ENCODE assay signal across 19 cellular contexts in genomic region chr15:70801111-70801510, GRCh38. TPM values are rescaled to one million over a fixed set of nuclear protein-coding genes. Genes with fewer than 3 reads are reported as not detected.
DNase-seq lines count a peak whose midpoint lies in the region; ATAC-seq, FAIRE-seq and TF ChIP-seq lines count a peak whose summit lies in the region.
"Had no signal": no experiment of that assay in that cellular context is flagged by ENCODE, and none has a peak within 500 bp of the region (broad histone marks: within the 10 kb centered on the region; RNA-seq: fewer than 3 reads in every experiment).

No MANE protein-coding gene starts in this region.

- intact Hi-C loops in thyroid gland (cut with DNase I): no loop called here
- intact Hi-C loops in pancreas (cut with DNase I): no loop called here

- no peak for FAIRE-seq in pancreas (lab: Jason Lieb, UNC)

- TF ChIP-seq POLR2A in thyroid gland (IDR thresholded peaks at IDR 0.05): no peak

- H3K36me3 ChIP-seq in thyroid gland: no peaks in the 10 kb centered on the region
- no peaks in the 10 kb centered on the region for H3K36me3 ChIP-seq in pancreas
- H3K36me3 ChIP-seq: ovary, Peyer's patch had no signal

- H3K9me3 ChIP-seq in thyroid gland (no peaks in the 10 kb centered on the region), pancreas (no peaks in the 10 kb centered on the region)
- H3K9me3 ChIP-seq: ovary, Peyer's patch had no signal

- peak; percentile 16; the same call in 1 of the 3 replicates for ATAC-seq in SK-N-SH treated with all-trans-retinoic acid at 6 μM for 48 hours
- no peak for ATAC-seq in pancreas
- ATAC-seq in GM18517 (IDR thresholded peaks at IDR 0.05; ENCODE audit: unreplicated experiment): no peak
- ATAC-seq: activated naive CD8-positive, alpha-beta T cell treated with anti-CD3 and anti-CD28 coated beads, Interleukin-2, amount 50 U/mL, for 24 hours; esophagus mucosa had no signal

- WGBS in thyroid gland, 2 donors: 83 to 93% methylated on average over 5 of the region's 5 CpGs
- 85 to 94% methylated on average over 5 of the region's 5 CpGs for WGBS in pancreas, 2 donors

- DNase-seq in HFFc6: no peak
- peak; percentile 28 for DNase-seq in fibroblast of the aortic adventitia (ENCODE audit: low read depth)
- no peak for DNase-seq in thyroid gland
- DNase-seq in NCI-H1694 treated with DMSO at 0.1 percent for 48 hours (lab: John Stamatoyannopoulos, UW): no peak
- no peak for DNase-seq in pancreas
- DNase-seq: activated naive CD8-positive, alpha-beta T cell treated with anti-CD3 and anti-CD28 coated beads, Interleukin-2, amount 50 U/mL, for 24 hours; DMS79 treated with DMSO at 0.1 percent for 48 hours; glutamatergic neuron; MM.1S; NCI-H146; ovary; Peyer's patch; stimulated activated CD4-positive, alpha-beta T cell treated with anti-CD3 and anti-CD28 coated beads, Interleukin-4, amount 100 ng/mL, for 24 hours; SW 1271 had no signal

- H3K9me3 Mint-ChIP-seq in HFFc6: peaks cover 3% of the 10 kb centered on the region; the same call in 1 of the 2 replicates
- H3K9me3 Mint-ChIP-seq: activated naive CD8-positive, alpha-beta T cell treated with anti-CD3 and anti-CD28 coated beads, Interleukin-2, amount 50 U/mL, for 24 hours; IgD-negative memory B cell had no signal

- peaks cover 28 to 48% of the 10 kb centered on the region in 2 donors for H3K4me1 ChIP-seq in thyroid gland
- H3K4me1 ChIP-seq in pancreas: no peaks in the 10 kb centered on the region

- no peaks in the 10 kb centered on the region for H3K27me3 ChIP-seq in thyroid gland
- no peaks in the 10 kb centered on the region for H3K27me3 ChIP-seq in pancreas
- H3K27me3 ChIP-seq: ovary, Peyer's patch had no signal

- no peak for TF ChIP-seq CTCF in HFFc6 (IDR thresholded peaks at IDR 0.05)
- TF ChIP-seq CTCF in fibroblast of the aortic adventitia (IDR thresholded peaks at IDR 0.05; ENCODE audit: insufficient read depth, low read length): no peak
- TF ChIP-seq CTCF in thyroid gland (IDR thresholded peaks at IDR 0.05): no peak
- no peak for TF ChIP-seq CTCF in pancreas (IDR thresholded peaks at IDR 0.05)

- no peak overlapping the region for H3K4me3 ChIP-seq in fibroblast of the aortic adventitia (ENCODE audit: low read depth, low read length)
- H3K4me3 ChIP-seq in thyroid gland (replicated peaks in 1 of 3): no peak overlapping the region
- no peak overlapping the region for H3K4me3 ChIP-seq in pancreas
- H3K4me3 ChIP-seq: lung, ovary, Peyer's patch had no signal

- H3K27ac Mint-ChIP-seq in HFFc6: peak overlapping the region; percentile 78
- H3K27ac Mint-ChIP-seq: activated naive CD8-positive, alpha-beta T cell treated with anti-CD3 and anti-CD28 coated beads, Interleukin-2, amount 50 U/mL, for 24 hours; IgD-negative memory B cell had no signal

- H3K27ac ChIP-seq in thyroid gland: peak overlapping the region; percentile 83 to 95 (median 94)
- no peak overlapping the region for H3K27ac ChIP-seq in pancreas
- H3K27ac ChIP-seq: Peyer's patch had no signal

- peaks cover 10% of the 10 kb centered on the region for H3K36me3 Mint-ChIP-seq in HFFc6 (ENCODE audit: low read depth)
- H3K36me3 Mint-ChIP-seq: IgD-negative memory B cell had no signal

- H3K4me3 Mint-ChIP-seq in HFFc6: peak overlapping the region; percentile 23; the same call in 1 of the 2 replicates
- H3K4me3 Mint-ChIP-seq: activated naive CD8-positive, alpha-beta T cell treated with anti-CD3 and anti-CD28 coated beads, Interleukin-2, amount 50 U/mL, for 24 hours; IgD-negative memory B cell had no signal

- H3K27me3 Mint-ChIP-seq in HFFc6 (ENCODE audit: insufficient read depth): peaks cover 1% of the 10 kb centered on the region; the same call in 1 of the 2 replicates
- H3K27me3 Mint-ChIP-seq: activated naive CD8-positive, alpha-beta T cell treated with anti-CD3 and anti-CD28 coated beads, Interleukin-2, amount 50 U/mL, for 24 hours; IgD-negative memory B cell had no signal

- peaks cover 83% of the 10 kb centered on the region for H3K4me1 Mint-ChIP-seq in HFFc6 (ENCODE audit: low read depth)
- H3K4me1 Mint-ChIP-seq: activated naive CD8-positive, alpha-beta T cell treated with anti-CD3 and anti-CD28 coated beads, Interleukin-2, amount 50 U/mL, for 24 hours; IgD-negative memory B cell had no signal

TF ChIP-seq in SK-N-SH treated with all-trans-retinoic acid at 6 μM for 48 hours, 23 proteins besides CTCF, POLR2A, EP300 and RAD21:
- TF ChIP-seq TOX (CRISPR knock-in tag; IDR thresholded peaks at IDR 0.05; ENCODE audit: borderline replicate concordance): no peak
- no peak for TF ChIP-seq CSDC2 (CRISPR knock-in tag; IDR thresholded peaks at IDR 0.05)
- no peak for TF ChIP-seq BACH2 (CRISPR knock-in tag; IDR thresholded peaks at IDR 0.05; ENCODE audit: borderline replicate concordance)
- no peak for TF ChIP-seq PPARA (CRISPR knock-in tag; IDR thresholded peaks at IDR 0.05; ENCODE audit: borderline replicate concordance)
- TF ChIP-seq ZC3H10 (CRISPR knock-in tag; IDR thresholded peaks at IDR 0.05): no peak
- TF ChIP-seq POU6F1 (CRISPR knock-in tag; IDR thresholded peaks at IDR 0.05; ENCODE audit: borderline replicate concordance, low read depth): no peak
- TF ChIP-seq TSHZ2 (CRISPR knock-in tag; IDR thresholded peaks at IDR 0.05): no peak
- no peak for TF ChIP-seq CSRNP3 (CRISPR knock-in tag; IDR thresholded peaks at IDR 0.05)
- TF ChIP-seq SNAI2 (CRISPR knock-in tag; IDR thresholded peaks at IDR 0.05): no peak
- no peak for TF ChIP-seq ARNTL (CRISPR knock-in tag; IDR thresholded peaks at IDR 0.05; ENCODE audit: borderline replicate concordance, low read depth)
- TF ChIP-seq OSR1 (CRISPR knock-in tag; IDR thresholded peaks at IDR 0.05): no peak

RNA-seq across cellular contexts. Expression of gene UACA, which starts 37.8 kb away (rescaled TPM):
- 100 to 1,000 TPM; 119 to 309 (median 142) TPM for total RNA-seq in HFFc6 (2021; fragmentation: NEBNext Ultra II Directional; extraction: Animal tissue kit (Norgen Biotek cat#: 25700))
- total RNA-seq in fibroblast of the aortic adventitia (ENCODE audit: low replicate concordance): 106 and 149 TPM in 2 replicates
- 100 to 1,000 TPM in 1 of 4 donors, 10 to 100 TPM in 3; 63.9 to 119 (median 92.4) TPM for total RNA-seq in thyroid gland
- total RNA-seq in pancreas: 10 to 100 TPM; 15.4 to 29.5 (median 19.7) TPM
- polyA plus RNA-seq in pancreas: 10 to 100 TPM; 24.0 to 39.5 TPM

RNA-seq across cellular contexts. Expression of gene LARP6, which starts 52.8 kb away (rescaled TPM):
- 100 to 1,000 TPM; 105 to 121 (median 115) TPM for total RNA-seq in HFFc6 (2021; fragmentation: NEBNext Ultra II Directional; extraction: Animal tissue kit (Norgen Biotek cat#: 25700))
- total RNA-seq in fibroblast of the aortic adventitia (ENCODE audit: low replicate concordance) (55.9 and 68.1 TPM in 2 replicates), thyroid gland (100 to 1,000 TPM in 2 of 4 donors, 10 to 100 TPM in 2; 70.8 to 123 (median 92.9) TPM), pancreas (1 to 10 TPM; 5.9 to 9.7 (median 7.6) TPM)
- 10 to 100 TPM in 1 of 2 donors, 1 to 10 TPM in 1; 9.9 to 10.3 TPM for polyA plus RNA-seq in pancreas
- polyA plus RNA-seq: IgD-negative memory B cell had no signal

Comparison
In these comparisons a context has a peak if more than half of its experiments do, and no peak if none do; other contexts are left out.
1. H3K27ac ChIP-seq: peak in thyroid gland (3 of 3); none in pancreas (0 of 4).